Comparison of ENCODE assay signal across 8 cellular contexts in the genomic region with DNA sequence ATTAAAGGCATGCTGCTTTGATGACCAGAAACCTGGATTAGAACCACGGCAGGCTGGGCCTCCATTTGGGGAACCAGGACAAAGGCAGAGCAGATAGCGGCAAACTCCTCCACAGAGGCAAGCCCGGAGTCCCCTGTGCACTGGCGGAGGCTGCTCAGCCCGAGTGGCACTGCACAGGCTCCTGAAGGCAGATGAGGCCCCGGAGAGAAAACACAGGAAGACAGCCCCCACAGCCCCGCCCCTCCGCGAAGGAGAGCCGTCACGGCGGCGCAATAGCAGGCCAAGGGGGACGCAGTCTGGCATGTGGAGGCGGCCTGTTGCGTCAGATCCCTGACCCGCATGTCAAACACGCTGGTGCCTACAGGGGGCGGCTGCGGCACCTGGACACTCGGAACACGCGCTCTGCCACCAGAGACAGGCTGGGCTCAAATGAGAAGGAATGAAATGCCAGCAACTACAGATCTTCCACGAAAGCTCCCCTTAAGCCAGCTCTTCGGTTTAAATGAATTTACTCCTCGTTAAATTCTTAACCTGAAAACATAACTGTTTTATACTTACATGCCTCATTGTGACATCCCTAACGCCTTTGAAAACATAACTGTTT.
A peak's percentile ranks its signal among the peaks of the same experiment; 100 is the strongest.
DNase-seq lines count a peak whose midpoint lies in the region; ATAC-seq and TF ChIP-seq lines count a peak whose summit lies in the region.
"Had no signal": no experiment of that assay in that cellular context is flagged by ENCODE, and none has a peak within 500 bp of the region (broad histone marks: within the 10 kb centered on the region; RNA-seq: fewer than 3 reads in every experiment).

No MANE protein-coding gene starts in this region.

- H3K9me3 ChIP-seq in RWPE2 (ENCODE audit: severe bottlenecking) = no peaks in the 10 kb centered on the region
- H3K9me3 ChIP-seq in suprapubic skin = no peaks in the 10 kb centered on the region

- TF ChIP-seq CTCF in RWPE2 (IDR thresholded peaks at IDR 0.05; ENCODE audit: poor library complexity, severe bottlenecking) (peak; percentile 27), foreskin keratinocyte (conservative IDR thresholded peaks at IDR 0.05) (peak; percentile 61), suprapubic skin (IDR thresholded peaks at IDR 0.05) (peak; percentile 62 to 63)

- H3K4me3 ChIP-seq in RWPE2 (ENCODE audit: severe bottlenecking) = no peak overlapping the region
- H3K4me3 ChIP-seq in suprapubic skin = no peak overlapping the region
- H3K4me3 ChIP-seq: skin epidermis had no signal

- ATAC-seq in GM21529 (IDR thresholded peaks at IDR 0.05; ENCODE audit: unreplicated experiment) = peak; percentile 45
- ATAC-seq in RWPE2 (ENCODE audit: low read depth) = no peak
- peak; percentile 4 for ATAC-seq in foreskin keratinocyte
- ATAC-seq in GM21423 (IDR thresholded peaks at IDR 0.05; ENCODE audit: unreplicated experiment) = no peak

- DNase-seq in RWPE2 (ENCODE audit: low spot score) (no peak), foreskin keratinocyte (peak in 1 of 2 donors; percentile 23), occipital lobe (lab: John Stamatoyannopoulos, UW) (peak; percentile 33), suprapubic skin (ENCODE audit: low spot score in 2 of 2) (peak; percentile 90 to 92)
- peak; percentile 70 for DNase-seq in activated naive CD4-positive, alpha-beta T cell treated with Interleukin-2 at 50 U/mL for 16 hours

- no peak for TF ChIP-seq EP300 in suprapubic skin (IDR thresholded peaks at IDR 0.05)

- H3K27me3 ChIP-seq in RWPE2 (ENCODE audit: insufficient read depth, poor library complexity, severe bottlenecking) = no peaks in the 10 kb centered on the region
- H3K27me3 ChIP-seq in foreskin keratinocyte = no peaks in the 10 kb centered on the region
- H3K27me3 ChIP-seq in suprapubic skin = no peaks in the 10 kb centered on the region

- no peak for TF ChIP-seq POLR2A in suprapubic skin (IDR thresholded peaks at IDR 0.05)

- H3K27ac ChIP-seq in RWPE2 (ENCODE audit: poor library complexity, severe bottlenecking) = no peak overlapping the region
- H3K27ac ChIP-seq in foreskin keratinocyte = no peak overlapping the region
- H3K27ac ChIP-seq in suprapubic skin = no peak overlapping the region

- 61% methylated on average over 11 of the region's 27 CpGs for WGBS in suprapubic skin

- peaks cover 4% of the 10 kb centered on the region for H3K4me1 ChIP-seq in RWPE2 (ENCODE audit: insufficient read depth, poor library complexity, severe bottlenecking)
- H3K4me1 ChIP-seq in foreskin keratinocyte = peaks cover 5% of the 10 kb centered on the region
- peaks cover 29% of the 10 kb centered on the region for H3K4me1 ChIP-seq in suprapubic skin

- H3K36me3 ChIP-seq in RWPE2 (ENCODE audit: low read depth) (no peaks in the 10 kb centered on the region), suprapubic skin (no peaks in the 10 kb centered on the region)

Comparison
In these comparisons a context has a peak if more than half of its experiments do, and no peak if none do; other contexts are left out.
1. ATAC-seq: peak in GM21529 (single experiment) and foreskin keratinocyte (single experiment); none in RWPE2 (single experiment) and GM21423 (single experiment).
2. Peak in every context shown above with its lines, with median percentiles within 50 percentile points of each other: CTCF ChIP-seq.